ENCODE assay signal across 10 cellular contexts in the genomic region with DNA sequence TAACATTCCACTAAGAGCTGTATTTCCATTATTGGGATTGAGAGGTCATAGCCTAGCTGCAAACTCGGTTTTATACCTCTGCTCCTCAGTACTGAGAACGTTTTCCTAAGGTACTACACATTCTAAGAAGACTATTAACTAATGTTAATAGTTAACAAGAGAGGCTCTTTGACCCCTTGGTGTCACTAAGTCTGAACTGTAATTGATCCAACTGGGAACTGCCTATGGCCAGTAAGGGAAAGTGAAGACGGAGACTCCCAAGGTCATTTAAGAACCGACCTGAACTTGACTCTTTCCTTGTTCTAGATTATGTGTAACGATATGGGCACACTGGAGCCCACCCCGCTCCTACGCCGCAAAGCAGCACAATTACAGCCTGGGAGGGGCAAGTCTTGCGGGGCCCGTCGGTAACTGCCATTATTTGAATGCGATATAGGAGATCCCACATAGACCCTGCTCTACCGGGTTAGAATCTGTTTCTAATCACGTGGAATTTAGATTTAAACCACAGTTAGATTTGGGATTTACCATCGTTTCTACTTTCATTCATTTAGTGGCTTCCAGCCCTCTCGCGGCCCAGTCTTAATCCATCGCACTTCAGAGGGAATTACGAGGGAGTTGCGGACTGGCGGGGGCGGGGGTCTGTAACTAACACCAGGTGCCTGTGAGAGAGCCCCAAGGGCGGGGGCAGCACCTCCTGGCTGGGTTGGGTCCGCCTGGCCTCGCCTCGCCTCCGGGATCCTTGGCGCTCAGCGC.
A peak's percentile ranks its signal among the peaks of the same experiment; 100 is the strongest.
DNase-seq lines count a peak whose midpoint lies in the region; ATAC-seq, FAIRE-seq and TF ChIP-seq lines count a peak whose summit lies in the region.
"Had no signal": no experiment of that assay in that cellular context is flagged by ENCODE, and none has a peak within 500 bp of the region (broad histone marks: within the 10 kb centered on the region; RNA-seq: fewer than 3 reads in every experiment).

No MANE protein-coding gene starts in this region.

- no peaks in the 10 kb centered on the region for H3K9me3 Mint-ChIP-seq in astrocyte (ENCODE audit: unreplicated experiment)

- H3K36me3 ChIP-seq in astrocyte (ENCODE audit: insufficient read depth, low read length) (no peaks in the 10 kb centered on the region), subcutaneous abdominal adipose tissue (ENCODE audit: control insufficient read depth in 5 of 5, insufficient read depth in 5 of 5, low read length in 5 of 5) (no peaks in the 10 kb centered on the region)
- H3K36me3 ChIP-seq: BLaER1 had no signal

- H3K4me1 ChIP-seq in astrocyte (ENCODE audit: insufficient read depth, low read length) (peaks cover 5% of the 10 kb centered on the region), subcutaneous abdominal adipose tissue (ENCODE audit: control insufficient read depth in 5 of 5, insufficient read depth in 5 of 5, low read length in 5 of 5) (peaks cover 0 to 33% (median 21%) of the 10 kb centered on the region in 5 donors)
- H3K4me1 ChIP-seq: BLaER1 had no signal

- H4K20me1 ChIP-seq in astrocyte (ENCODE audit: insufficient read depth, low read length): no peaks in the 10 kb centered on the region
- H4K20me1 ChIP-seq: BLaER1 had no signal

- DNase-seq in NCI-H748 treated with DMSO at 0.1 percent for 48 hours (lab: John Stamatoyannopoulos, UW) (peak; percentile 12), NCI-H748 (lab: John Stamatoyannopoulos, UW; ENCODE audit: unreplicated experiment) (no peak), astrocyte (ENCODE audit: low read depth) (no peak), left lobe of liver (ENCODE audit: low spot score) (no peak), NCI-H2196 (lab: John Stamatoyannopoulos, UW; ENCODE audit: unreplicated experiment) (no peak), NCI-H1436 (lab: John Stamatoyannopoulos, UW) (no peak)

- peak overlapping the region; percentile 60 for H3K27ac Mint-ChIP-seq in astrocyte (ENCODE audit: unreplicated experiment)

- H3K36me3 Mint-ChIP-seq in astrocyte (ENCODE audit: low read depth, unreplicated experiment): no peaks in the 10 kb centered on the region

- H3K4me2 ChIP-seq in astrocyte (ENCODE audit: low read length): peak overlapping the region; percentile 97
- H3K4me2 ChIP-seq: BLaER1 had no signal

- peak overlapping the region; percentile 83 for H3K4me3 Mint-ChIP-seq in astrocyte (ENCODE audit: unreplicated experiment)

- H3K9ac ChIP-seq in astrocyte (ENCODE audit: low read length) (peak overlapping the region; percentile 67), subcutaneous abdominal adipose tissue (ENCODE audit: low read length in 5 of 5) (peak overlapping the region in 4 of 5 donors; percentile 71 to 91 (median 79))
- H3K9ac ChIP-seq: BLaER1 had no signal

- no peak for TF ChIP-seq CTCF in astrocyte (IDR thresholded peaks at IDR 0.05; ENCODE audit: insufficient read depth, low read depth, low read length)

- peaks cover 18% of the 10 kb centered on the region for H3K27me3 Mint-ChIP-seq in astrocyte (ENCODE audit: low read depth, unreplicated experiment)

- FAIRE-seq in astrocyte (lab: Jason Lieb, UNC): peak; percentile 39
- FAIRE-seq: TTC549 had no signal

- H3K27me3 ChIP-seq in astrocyte (ENCODE audit: insufficient read depth, low read length) (peaks cover 20% of the 10 kb centered on the region), subcutaneous abdominal adipose tissue (ENCODE audit: control insufficient read depth in 5 of 5, insufficient read depth in 4 of 5, low read length in 5 of 5) (no peaks in the 10 kb centered on the region)
- H3K27me3 ChIP-seq: BLaER1 had no signal

- no peaks in the 10 kb centered on the region for H3K4me1 Mint-ChIP-seq in astrocyte (ENCODE audit: low read depth, unreplicated experiment)

- no peaks in the 10 kb centered on the region for H3K79me2 ChIP-seq in astrocyte (ENCODE audit: insufficient read depth, low read length)

- H3K9me3 ChIP-seq in astrocyte (ENCODE audit: insufficient read depth, low read depth, low read length): no peaks in the 10 kb centered on the region
- H3K9me3 ChIP-seq in subcutaneous abdominal adipose tissue (ENCODE audit: control insufficient read depth in 5 of 5, low read length in 5 of 5): no peaks in the 10 kb centered on the region

- H3K27ac ChIP-seq in astrocyte (ENCODE audit: low read depth, low read length): no peak overlapping the region
- H3K27ac ChIP-seq in subcutaneous abdominal adipose tissue (ENCODE audit: low read depth, low read length): peak overlapping the region; percentile 84
- H3K27ac ChIP-seq: BLaER1 had no signal

- peak overlapping the region; percentile 92 for H2AFZ ChIP-seq in astrocyte (ENCODE audit: low read depth, low read length)

- H3K4me3 ChIP-seq in astrocyte (ENCODE audit: insufficient read depth, low read depth, low read length): peak overlapping the region; percentile 65
- H3K4me3 ChIP-seq in subcutaneous abdominal adipose tissue (ENCODE audit: low read depth in 1 of 5, low read length in 5 of 5): peak overlapping the region; percentile 75 to 89 (median 78)

- ATAC-seq in left lobe of liver (peak; percentile 30), HG03565 (IDR thresholded peaks at IDR 0.05; ENCODE audit: unreplicated experiment) (no peak)
